ENCODE assay signal across 8 cellular contexts in the genomic region with DNA sequence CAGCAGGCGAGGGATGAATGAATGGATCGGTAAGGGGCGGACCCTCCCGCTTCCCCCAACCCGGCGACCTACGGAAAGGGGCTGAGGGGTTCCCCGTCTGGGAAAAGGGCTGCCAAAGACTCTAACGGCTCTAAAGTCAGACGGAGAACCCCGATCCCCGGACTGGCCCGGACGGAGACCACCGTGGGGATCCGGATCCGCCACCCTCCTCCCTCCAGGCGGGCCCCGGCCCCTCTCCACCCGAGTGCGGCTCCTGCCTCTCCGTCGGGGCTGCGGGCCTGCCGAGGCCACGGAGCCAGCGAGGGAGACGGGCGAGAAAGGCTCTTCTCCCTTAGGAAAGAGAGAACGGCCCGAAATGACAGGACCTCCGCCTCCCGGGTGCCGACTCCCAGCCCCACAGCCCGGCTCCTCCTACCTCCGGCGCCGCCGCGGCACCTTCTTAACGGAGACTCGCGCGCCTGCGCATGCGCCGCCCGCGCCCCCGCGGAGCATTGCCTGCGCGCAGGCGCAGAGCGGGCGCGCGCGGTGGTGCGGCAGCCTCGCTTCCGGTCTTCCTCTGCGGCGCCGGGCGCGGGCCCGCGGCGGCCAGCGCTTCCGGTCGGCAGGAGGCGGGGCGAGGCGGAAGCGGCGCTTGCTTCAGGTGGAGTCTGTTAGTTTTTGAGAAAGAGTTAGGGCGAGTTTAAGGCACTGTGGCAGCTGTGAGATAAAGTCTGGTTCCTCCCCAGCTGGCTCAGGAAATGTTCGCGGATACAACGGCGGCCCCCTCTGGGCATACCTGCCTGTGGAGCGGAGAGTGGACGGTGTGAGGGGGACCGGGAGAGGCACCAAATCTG. TPM values are rescaled to one million over a fixed set of nuclear protein-coding genes. Genes with fewer than 3 reads are reported as not detected.
A peak's percentile ranks its signal among the peaks of the same experiment; 100 is the strongest.
DNase-seq lines count a peak whose midpoint lies in the region; ATAC-seq, FAIRE-seq and TF ChIP-seq lines count a peak whose summit lies in the region.

A gene with protein sequence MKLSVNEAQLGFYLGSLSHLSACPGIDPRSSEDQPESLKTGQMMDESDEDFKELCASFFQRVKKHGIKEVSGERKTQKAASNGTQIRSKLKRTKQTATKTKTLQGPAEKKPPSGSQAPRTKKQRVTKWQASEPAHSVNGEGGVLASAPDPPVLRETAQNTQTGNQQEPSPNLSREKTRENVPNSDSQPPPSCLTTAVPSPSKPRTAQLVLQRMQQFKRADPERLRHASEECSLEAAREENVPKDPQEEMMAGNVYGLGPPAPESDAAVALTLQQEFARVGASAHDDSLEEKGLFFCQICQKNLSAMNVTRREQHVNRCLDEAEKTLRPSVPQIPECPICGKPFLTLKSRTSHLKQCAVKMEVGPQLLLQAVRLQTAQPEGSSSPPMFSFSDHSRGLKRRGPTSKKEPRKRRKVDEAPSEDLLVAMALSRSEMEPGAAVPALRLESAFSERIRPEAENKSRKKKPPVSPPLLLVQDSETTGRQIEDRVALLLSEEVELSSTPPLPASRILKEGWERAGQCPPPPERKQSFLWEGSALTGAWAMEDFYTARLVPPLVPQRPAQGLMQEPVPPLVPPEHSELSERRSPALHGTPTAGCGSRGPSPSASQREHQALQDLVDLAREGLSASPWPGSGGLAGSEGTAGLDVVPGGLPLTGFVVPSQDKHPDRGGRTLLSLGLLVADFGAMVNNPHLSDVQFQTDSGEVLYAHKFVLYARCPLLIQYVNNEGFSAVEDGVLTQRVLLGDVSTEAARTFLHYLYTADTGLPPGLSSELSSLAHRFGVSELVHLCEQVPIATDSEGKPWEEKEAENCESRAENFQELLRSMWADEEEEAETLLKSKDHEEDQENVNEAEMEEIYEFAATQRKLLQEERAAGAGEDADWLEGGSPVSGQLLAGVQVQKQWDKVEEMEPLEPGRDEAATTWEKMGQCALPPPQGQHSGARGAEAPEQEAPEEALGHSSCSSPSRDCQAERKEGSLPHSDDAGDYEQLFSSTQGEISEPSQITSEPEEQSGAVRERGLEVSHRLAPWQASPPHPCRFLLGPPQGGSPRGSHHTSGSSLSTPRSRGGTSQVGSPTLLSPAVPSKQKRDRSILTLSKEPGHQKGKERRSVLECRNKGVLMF (N-terminal part only) (minus strand): TSS at position 462 of the 833 bp plus-strand sequence. CDS start 2,642 bp downstream, outside the sequence.

- POLR2A ChIA-PET in endothelial cell of umbilical vein (lab: Charles Lee), result no interaction called here

- peak; percentile 77 for ATAC-seq in GM21526 (IDR thresholded peaks at IDR 0.05; ENCODE audit: low FRiP score, unreplicated experiment)

- H2AFZ ChIP-seq in OCI-LY1 (ENCODE audit: low read length) (no peak within 1 kb of the TSS), endothelial cell of umbilical vein (ENCODE audit: low read depth, low read length) (peak within 1 kb of the TSS; percentile 95)

- peak within 1 kb of the TSS; percentile 92 for H3K9ac ChIP-seq in OCI-LY1 (ENCODE audit: low read length)
- peak within 1 kb of the TSS; percentile 74 for H3K9ac ChIP-seq in endothelial cell of umbilical vein (replicated peaks; ENCODE audit: extremely low read depth, insufficient read depth, low read length)

- H3K4me1 ChIP-seq in OCI-LY1 (ENCODE audit: insufficient read depth, low read length, severe bottlenecking) (peaks cover 67% of the 10 kb centered on the region), endothelial cell of umbilical vein (ENCODE audit: control insufficient read depth, extremely low read depth, insufficient read depth, low read length) (peaks cover 9% of the 10 kb centered on the region)

- H3K27ac ChIP-seq in OCI-LY1 (ENCODE audit: low read depth, low read length, poor library complexity, severe bottlenecking), result peak within 1 kb of the TSS; percentile 85
- peak within 1 kb of the TSS; percentile 65 for H3K27ac ChIP-seq in endothelial cell of umbilical vein (ENCODE audit: insufficient read depth, low read depth, low read length)

- BruUV-seq in endothelial cell of umbilical vein (replicated peaks; lab: Mats Ljungman, UMichigan), result TSS peak; percentile 27

- intact Hi-C loops in endothelial cell of umbilical vein (cut with micrococcal nuclease), result no loop called here

- peak; percentile 81 for FAIRE-seq in endothelial cell of umbilical vein (lab: Jason Lieb, UNC)

- H4K20me1 ChIP-seq in OCI-LY1 (ENCODE audit: insufficient read depth, low read length) (no peaks in the 10 kb centered on the region), endothelial cell of umbilical vein (replicated peaks; ENCODE audit: control insufficient read depth, extremely low read depth, insufficient read depth, low read length) (no peaks in the 10 kb centered on the region)

- H3F3A ChIP-seq in OCI-LY1 (ENCODE audit: insufficient read depth, low read length), result no peaks in the 10 kb centered on the region

- peak; percentile 79 for TF ChIP-seq POLR2A in endothelial cell of umbilical vein (IDR thresholded peaks at IDR 0.05; ENCODE audit: low read depth, low read length)

- dilution Hi-C loops in endothelial cell of umbilical vein (cut with MboI; ENCODE audit: extremely low pct_ligation_motif_present, low sequenced_read_pairs), result no loop called here

- H3K79me2 ChIP-seq in OCI-LY1 (ENCODE audit: insufficient read depth, low read length) (peaks cover 46% of the 10 kb centered on the region), endothelial cell of umbilical vein (ENCODE audit: control insufficient read depth, insufficient read depth, low read length) (peaks cover 31% of the 10 kb centered on the region)

- H3K4me3 ChIP-seq in OCI-LY1 (ENCODE audit: low read depth, low read length, poor library complexity, severe bottlenecking), result peak within 1 kb of the TSS; percentile 94
- peak within 1 kb of the TSS; percentile 62 to 92 (median 85) for H3K4me3 ChIP-seq in endothelial cell of umbilical vein (replicated peaks in 1 of 3; ENCODE audit: insufficient read depth in 1 of 3, low read depth in 1 of 3, low read length in 3 of 3)

- H3K4me2 ChIP-seq in OCI-LY1 (ENCODE audit: low read length) (peak within 1 kb of the TSS; percentile 95), endothelial cell of umbilical vein (ENCODE audit: insufficient read depth, low read length) (peak within 1 kb of the TSS; percentile 76)

- H3K27me3 ChIP-seq in OCI-LY1 (ENCODE audit: insufficient read depth, low read length) (no peaks in the 10 kb centered on the region), endothelial cell of umbilical vein (ENCODE audit: control insufficient read depth in 2 of 2, insufficient read depth in 2 of 2, low read length in 2 of 2) (no peaks in the 10 kb centered on the region)

- peak; percentile 100 for DNase-seq in D341Med (ENCODE audit: low spot score)
- DNase-seq in HuH-7 (ENCODE audit: low spot score), result peak; percentile 95
- DNase-seq in activated CD8-positive, alpha-beta memory T cell treated with anti-CD3 and anti-CD28 coated beads, Interleukin-2, amount 50 U/mL, for 24 hours (ENCODE audit: extremely low read depth), result peak; percentile 62
- DNase-seq in endothelial cell of umbilical vein (ENCODE audit: low read depth, low spot score), result peak; percentile 91
- peak; percentile 87 for DNase-seq in midbrain (lab: John Stamatoyannopoulos, UW)
- peak; percentile 76 to 86 for DNase-seq in stimulated activated CD8-positive, alpha-beta memory T cell treated with anti-CD3 and anti-CD28 coated beads, Interleukin-15, amount 100 ng/mL, for 4 hours (ENCODE audit: low read depth in 2 of 2)

- peaks cover 31% of the 10 kb centered on the region for H3K36me3 ChIP-seq in OCI-LY1 (ENCODE audit: insufficient read depth, low read length)
- no peaks in the 10 kb centered on the region for H3K36me3 ChIP-seq in endothelial cell of umbilical vein (ENCODE audit: control insufficient read depth in 2 of 2, extremely low read depth in 1 of 2, insufficient read depth in 2 of 2, low read length in 2 of 2)

- CTCF ChIA-PET in endothelial cell of umbilical vein (lab: Charles Lee), result interaction anchor here (1.3 kb wide), 1 partner anchor 84 kb away, joined by 3 read pairs; no protein-coding TSS in a partner anchor

- H3K9me3 ChIP-seq in OCI-LY1 (ENCODE audit: low read length) (no peaks in the 10 kb centered on the region), endothelial cell of umbilical vein (replicated peaks; ENCODE audit: control insufficient read depth, insufficient read depth, low read length) (no peaks in the 10 kb centered on the region)

- no peaks in the 10 kb centered on the region for H3K9me2 ChIP-seq in OCI-LY1 (ENCODE audit: low read depth, low read length)

- peaks cover 3% of the 10 kb centered on the region for H3K9me1 ChIP-seq in endothelial cell of umbilical vein (replicated peaks; ENCODE audit: control insufficient read depth, extremely low read depth, insufficient read depth, low read length)

- no peak for TF ChIP-seq CTCF in OCI-LY1 (IDR thresholded peaks at IDR 0.05; ENCODE audit: low read length)
- no peak for TF ChIP-seq CTCF in endothelial cell of umbilical vein (IDR thresholded peaks at IDR 0.05; ENCODE audit: extremely low read depth in 1 of 2, insufficient read depth in 1 of 2, low read depth in 1 of 2, low read length in 2 of 2)

TF ChIP-seq in endothelial cell of umbilical vein, 7 proteins besides CTCF, POLR2A, EP300 and RAD21:
- TF ChIP-seq, protein P1, sequence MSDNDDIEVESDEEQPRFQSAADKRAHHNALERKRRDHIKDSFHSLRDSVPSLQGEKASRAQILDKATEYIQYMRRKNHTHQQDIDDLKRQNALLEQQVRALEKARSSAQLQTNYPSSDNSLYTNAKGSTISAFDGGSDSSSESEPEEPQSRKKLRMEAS (IDR thresholded peaks at IDR 0.05; ENCODE audit: insufficient read depth, insufficient read length), result no peak
- TF ChIP-seq POLR2AphosphoS5 (IDR thresholded peaks at IDR 0.05; ENCODE audit: insufficient read depth, low read depth, low read length), result peak; percentile 86

RNA-seq across cellular contexts. Expression of the gene that starts here (rescaled TPM):
- total RNA-seq in endothelial cell of umbilical vein, result 8.9 and 9.3 TPM in 2 replicates
- polyA plus RNA-seq in endothelial cell of umbilical vein, result 2.8 and 2.9 TPM in 2 replicates
- 1.6 and 2.0 TPM in 2 replicates for polyA plus RNA-seq in endothelial cell of umbilical vein (2011; cell fraction: cytosol; rRNA removed)
- 10.2 and 10.9 TPM in 2 replicates for polyA plus RNA-seq in endothelial cell of umbilical vein (2011; cell fraction: nucleus; rRNA removed)
- 3.6 and 4.5 TPM in 2 replicates for polyA plus RNA-seq in endothelial cell of umbilical vein (2012)
- 3.2 and 5.1 TPM in 2 replicates for polyA minus RNA-seq in endothelial cell of umbilical vein
- polyA minus RNA-seq in endothelial cell of umbilical vein (2011; cell fraction: cytosol; rRNA and poly(A)+ RNA removed), result 2.2 TPM
- polyA minus RNA-seq in endothelial cell of umbilical vein (2011; cell fraction: nucleus; rRNA and poly(A)+ RNA removed), result 6.3 and 7.2 TPM in 2 replicates

Comparison
In these comparisons a context has a peak if more than half of its experiments do, and no peak if none do; other contexts are left out.
1. Peak in every context shown above with its lines: DNase-seq, ATAC-seq, H3K4me3 ChIP-seq and H3K27ac ChIP-seq.